ENCODE assay signal across 8 cellular contexts in the genomic region with DNA sequence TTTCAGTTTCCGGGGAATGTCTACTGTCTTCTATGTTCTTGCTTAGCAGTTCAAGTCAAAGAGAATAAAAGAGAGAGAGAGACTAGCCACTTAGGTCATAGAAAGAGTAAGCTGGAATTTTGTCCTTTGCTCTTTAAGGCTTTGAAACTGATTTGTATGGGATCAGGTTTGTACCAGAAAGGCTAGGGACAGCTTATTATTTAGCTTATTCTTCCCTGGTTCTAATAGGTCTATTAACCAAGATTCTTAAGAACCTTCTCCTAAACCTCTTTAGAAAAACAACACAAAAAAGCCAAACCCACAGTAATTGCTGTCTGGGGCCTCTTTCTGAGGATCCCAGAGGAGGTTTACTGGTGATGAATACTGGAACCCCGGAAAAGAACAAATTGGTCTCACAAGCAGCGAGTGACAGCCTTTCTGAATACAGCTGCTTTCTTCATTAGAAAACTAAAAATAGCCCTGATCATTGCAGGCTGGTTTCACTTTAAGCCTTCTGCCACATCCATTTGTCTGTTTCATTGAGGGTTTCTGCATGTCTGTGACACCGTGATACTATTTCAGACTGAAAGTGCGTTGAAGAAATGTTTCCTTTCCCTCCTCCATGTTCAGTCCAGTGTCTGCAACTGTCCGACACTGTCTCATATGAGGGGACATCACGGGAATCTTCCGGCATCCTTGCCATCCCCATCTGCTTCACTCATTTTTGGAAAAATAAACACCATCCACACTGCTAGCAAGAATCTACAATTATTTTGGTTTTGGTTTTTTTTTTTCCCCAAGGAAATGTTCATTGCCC.
DNase-seq lines count a peak whose midpoint lies in the region; ATAC-seq and TF ChIP-seq lines count a peak whose summit lies in the region.

No MANE protein-coding gene starts in this region.

- H3K4me3 ChIP-seq in endocrine pancreas (ENCODE audit: control insufficient read depth, insufficient read depth, low read length) (peak overlapping the region; percentile 67), H7 (ENCODE audit: insufficient read depth, low read depth, low read length) (no peak overlapping the region), Karpas-422 (ENCODE audit: low read length) (no peak overlapping the region)

- ATAC-seq in HG03520 (IDR thresholded peaks at IDR 0.05; ENCODE audit: unreplicated experiment), result peak; percentile 75
- peak; percentile 53 for ATAC-seq in stimulated activated naive CD8-positive, alpha-beta T cell treated with anti-CD3 and anti-CD28 coated beads, Interleukin-15, Interleukin-2, amounts not matched to agents 100 U/mL and 50 U/mL, for 24 hours

- H3K9ac ChIP-seq in endocrine pancreas (ENCODE audit: control insufficient read depth, insufficient read depth, low read length) (no peak overlapping the region), Karpas-422 (ENCODE audit: low read length) (no peak overlapping the region)

- no peaks in the 10 kb centered on the region for H3K9me2 ChIP-seq in Karpas-422 (replicated peaks; ENCODE audit: insufficient read depth, low read length)

- peak; percentile 19 for DNase-seq in ELR (ENCODE audit: low read depth)
- DNase-seq in GM20000 (ENCODE audit: low spot score), result peak; percentile 52
- DNase-seq in stimulated activated naive CD8-positive, alpha-beta T cell treated with anti-CD3 and anti-CD28 coated beads, Interleukin-15, Interleukin-2, amounts not matched to agents 100 U/mL and 50 U/mL, for 24 hours, result no peak
- DNase-seq in H7, result no peak
- DNase-seq in SHP77 treated with DMSO at 0.1 percent for 48 hours (lab: John Stamatoyannopoulos, UW), result no peak
- DNase-seq in Karpas-422, result no peak

- H3K9me3 ChIP-seq in endocrine pancreas (ENCODE audit: control insufficient read depth, low read length) (no peaks in the 10 kb centered on the region), Karpas-422 (ENCODE audit: low read length) (no peaks in the 10 kb centered on the region)

- H3K27me3 ChIP-seq in endocrine pancreas (ENCODE audit: control insufficient read depth, insufficient read depth, low read length) (no peaks in the 10 kb centered on the region), H7 (ENCODE audit: control insufficient read depth, insufficient read depth, low read length) (no peaks in the 10 kb centered on the region), Karpas-422 (ENCODE audit: low read length) (no peaks in the 10 kb centered on the region)

- TF ChIP-seq CTCF in GM20000 (IDR thresholded peaks at IDR 0.05; ENCODE audit: extremely low read depth, missing control alignments), result no peak

- H4K20me1 ChIP-seq in Karpas-422 (ENCODE audit: insufficient read depth, low read depth, low read length), result no peaks in the 10 kb centered on the region

- H3K4me1 ChIP-seq in endocrine pancreas (ENCODE audit: control insufficient read depth, insufficient read depth, low read length) (peaks cover 5% of the 10 kb centered on the region), Karpas-422 (ENCODE audit: low read length) (no peaks in the 10 kb centered on the region)

- H3K27ac ChIP-seq in Karpas-422 (ENCODE audit: low read length), result no peak overlapping the region

- H3K36me3 ChIP-seq in endocrine pancreas (ENCODE audit: control insufficient read depth, insufficient read depth, low read length) (no peaks in the 10 kb centered on the region), H7 (replicated peaks; ENCODE audit: control insufficient read depth, insufficient read depth, low read length) (no peaks in the 10 kb centered on the region), Karpas-422 (ENCODE audit: insufficient read depth, low read length) (no peaks in the 10 kb centered on the region)

- no peak overlapping the region for H2AFZ ChIP-seq in Karpas-422 (ENCODE audit: low read length)

- no peaks in the 10 kb centered on the region for H3K79me2 ChIP-seq in Karpas-422 (ENCODE audit: low read length)

- H3K4me2 ChIP-seq in Karpas-422 (ENCODE audit: low read depth, low read length, poor library complexity, severe bottlenecking), result no peak overlapping the region

Comparison
In these comparisons a context has a peak if more than half of its experiments do, and no peak if none do; other contexts are left out.
1. DNase-seq: peak in ELR (single experiment) and GM20000 (single experiment); none in stimulated activated naive CD8-positive, alpha-beta T cell treated with anti-CD3 and anti-CD28 coated beads, Interleukin-15, Interleukin-2, amounts not matched to agents 100 U/mL and 50 U/mL, for 24 hours (single experiment), H7 (single experiment), SHP77 treated with DMSO at 0.1 percent for 48 hours (single experiment) and Karpas-422 (single experiment).